12 cellular contexts compared by ENCODE assay signal in the genomic region with DNA sequence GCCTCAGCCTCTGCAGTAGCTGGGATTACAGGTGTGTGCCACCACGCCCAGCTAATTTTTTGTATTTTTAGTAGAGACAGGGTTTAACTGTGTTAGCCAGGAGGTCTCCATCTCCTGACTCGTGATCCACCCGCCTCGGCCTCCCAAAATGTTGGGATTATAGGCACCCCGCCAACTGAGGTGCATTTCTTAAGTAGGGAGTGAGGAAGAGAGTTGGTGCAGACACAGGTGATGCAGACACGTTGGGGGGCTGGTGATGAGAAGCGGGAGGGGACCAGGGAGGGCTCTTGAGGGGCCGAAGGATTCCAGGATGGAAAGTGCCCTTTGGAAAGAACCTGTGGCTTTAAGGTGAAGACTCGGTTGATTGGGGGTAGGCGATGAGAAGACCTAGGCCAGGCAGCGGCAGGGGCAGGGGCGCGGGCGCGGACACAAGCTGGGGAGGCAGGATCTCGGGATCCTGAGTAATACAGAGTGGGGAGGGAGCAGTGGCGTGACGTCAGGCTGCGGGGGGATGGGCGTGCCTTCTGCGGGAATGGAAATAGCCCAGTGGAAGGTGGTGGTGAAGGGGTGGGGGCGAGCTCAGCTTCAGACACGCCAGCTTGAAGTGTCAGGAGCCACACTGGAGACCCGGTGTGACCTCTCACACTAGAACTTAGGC. TPM values are rescaled to one million over a fixed set of nuclear protein-coding genes. Genes with fewer than 3 reads are reported as not detected.
DNase-seq lines count a peak whose midpoint lies in the region; ATAC-seq and TF ChIP-seq lines count a peak whose summit lies in the region.
"Had no signal": no experiment of that assay in that cellular context is flagged by ENCODE, and none has a peak within 500 bp of the region (broad histone marks: within the 10 kb centered on the region; RNA-seq: fewer than 3 reads in every experiment).

No MANE protein-coding gene starts in this region.

- no peak overlapping the region for H3K27ac Mint-ChIP-seq in nephron progenitor cell

- peak; percentile 20 for DNase-seq in AG04450 (ENCODE audit: low read depth, low spot score)
- DNase-seq in NT2/D1 (ENCODE audit: low read depth, low spot score), result no peak
- peak; percentile 65 for DNase-seq in fibroblast of the aortic adventitia (ENCODE audit: low read depth)
- peak; percentile 51 for DNase-seq in nephron progenitor cell
- DNase-seq in activated CD4-positive, CD25-positive, alpha-beta regulatory T cell treated with anti-CD3 and anti-CD28 coated beads, Interleukin-2, amount 50 U/mL, for 72 hours, result no peak
- no peak for DNase-seq in NCI-H345 (lab: John Stamatoyannopoulos, UW)
- DNase-seq: NCI-H1930 had no signal

- no peaks in the 10 kb centered on the region for H3K9me3 Mint-ChIP-seq in nephron progenitor cell
- H3K9me3 Mint-ChIP-seq: T-helper 1 cell treated with Interleukin-12 subunit alpha and Interleukin-12 subunit beta and Interleukin-4 antibody, amounts not matched to agents 30 μg/mL and 1 μg/mL, for 36 hours had no signal

- CTCF ChIA-PET in AG04450 (lab: Charles Lee), result interaction anchor here (4.2 kb wide), 1 partner anchor 9 kb away, joined by 20 read pairs; no protein-coding TSS in a partner anchor

- ATAC-seq in GM18867 (IDR thresholded peaks at IDR 0.05; ENCODE audit: unreplicated experiment) (no peak), GM21825 (IDR thresholded peaks at IDR 0.05; ENCODE audit: unreplicated experiment) (no peak)

- peaks cover 31% of the 10 kb centered on the region for H3K4me1 ChIP-seq in NT2/D1 (ENCODE audit: insufficient read depth, insufficient read length)

- H3K36me3 Mint-ChIP-seq in nephron progenitor cell (ENCODE audit: low read depth), result peaks cover 1% of the 10 kb centered on the region

- peak overlapping the region; percentile 16 for H3K9ac ChIP-seq in NT2/D1 (ENCODE audit: insufficient read length, low read depth)

- POLR2A ChIA-PET in AG04450 (lab: Yijun Ruan, JAX), result interaction anchor here (1.0 to 1.2 kb wide), 2 partner anchors 9 kb away, joined by 6 to 11 read pairs; partner anchors contain the start of gene AMDHD2

- no peaks in the 10 kb centered on the region for H3K27me3 ChIP-seq in AG04450 (ENCODE audit: control insufficient read depth, insufficient read depth, low read length)
- no peaks in the 10 kb centered on the region for H3K27me3 ChIP-seq in NT2/D1 (ENCODE audit: insufficient read depth, insufficient read length)

- H3K9me3 ChIP-seq in AG04450 (ENCODE audit: control insufficient read depth, insufficient read depth, low read length) (peaks cover 4% of the 10 kb centered on the region; the same call in 1 of the 2 replicates), NT2/D1 (ENCODE audit: insufficient read depth, low read length) (no peaks in the 10 kb centered on the region)

- peaks cover 17% of the 10 kb centered on the region for H3K27me3 Mint-ChIP-seq in nephron progenitor cell (ENCODE audit: low read depth, poor library complexity)

- peaks cover 8% of the 10 kb centered on the region for H3K36me3 ChIP-seq in NT2/D1 (ENCODE audit: insufficient read depth, insufficient read length, low read length)

- H3K27ac ChIP-seq in AG04450 (ENCODE audit: low read depth, low read length), result peak overlapping the region; percentile 11

- H3K4me3 Mint-ChIP-seq in nephron progenitor cell, result peak overlapping the region; percentile 86

- H3K4me1 Mint-ChIP-seq in nephron progenitor cell, result peaks cover 56% of the 10 kb centered on the region

- H3K4me3 ChIP-seq in AG04450 (ENCODE audit: low read depth, low read length), result peak overlapping the region; percentile 22; the same call in 1 of the 2 replicates
- peak overlapping the region; percentile 2 for H3K4me3 ChIP-seq in NT2/D1 (ENCODE audit: insufficient read length, low read depth)
- H3K4me3 ChIP-seq in fibroblast of the aortic adventitia (ENCODE audit: low read depth, low read length), result no peak overlapping the region

- TF ChIP-seq CTCF in AG04450 (IDR thresholded peaks at IDR 0.05; ENCODE audit: low read depth, low read length) (no peak), fibroblast of the aortic adventitia (IDR thresholded peaks at IDR 0.05; ENCODE audit: insufficient read depth, low read length) (no peak), nephron progenitor cell (IDR thresholded peaks at IDR 0.05) (no peak)

RNA-seq across cellular contexts. Expression of gene ATP6V0C, which starts 2.5 kb away (rescaled TPM):
- 11.0 and 19.9 TPM in 2 replicates for polyA plus RNA-seq in AG04450 (2011; rRNA removed)
- polyA minus RNA-seq in AG04450 (2011; rRNA and poly(A)+ RNA removed), result 25.0 and 32.3 TPM in 2 replicates
- total RNA-seq in fibroblast of the aortic adventitia (ENCODE audit: low replicate concordance), result 5.3 and 48.9 TPM in 2 replicates

RNA-seq across cellular contexts. Expression of gene AMDHD2, which starts 8.9 kb away (rescaled TPM):
- 7.7 and 11.9 TPM in 2 replicates for polyA plus RNA-seq in AG04450 (2011; rRNA removed)
- polyA minus RNA-seq in AG04450 (2011; rRNA and poly(A)+ RNA removed), result 8.0 and 11.3 TPM in 2 replicates
- total RNA-seq in fibroblast of the aortic adventitia (ENCODE audit: low replicate concordance), result 59.9 and 74.3 TPM in 2 replicates

RNA-seq across cellular contexts. Expression of gene CEMP1, which starts 20.0 kb away (rescaled TPM):
- not detected in 2 replicates for polyA plus RNA-seq in AG04450 (2011; rRNA removed)
- not detected in 2 replicates for polyA minus RNA-seq in AG04450 (2011; rRNA and poly(A)+ RNA removed)
- not detected in 2 replicates for total RNA-seq in fibroblast of the aortic adventitia (ENCODE audit: low replicate concordance)
- polyA plus RNA-seq: BJ, keratinocyte had no signal

RNA-seq across cellular contexts. Expression of gene PDPK1, which starts 26.6 kb away (rescaled TPM):
- 27.7 and 32.4 TPM in 2 replicates for polyA plus RNA-seq in AG04450 (2011; rRNA removed)
- 19.9 and 23.4 TPM in 2 replicates for polyA minus RNA-seq in AG04450 (2011; rRNA and poly(A)+ RNA removed)
- total RNA-seq in fibroblast of the aortic adventitia (ENCODE audit: low replicate concordance), result 27.9 and 29.9 TPM in 2 replicates

RNA-seq across cellular contexts. Expression of gene TBC1D24, which starts 36.3 kb away (rescaled TPM):
- polyA plus RNA-seq in AG04450 (2011; rRNA removed), result 6.0 and 6.4 TPM in 2 replicates
- 12.0 and 13.2 TPM in 2 replicates for polyA minus RNA-seq in AG04450 (2011; rRNA and poly(A)+ RNA removed)
- 11.9 and 16.1 TPM in 2 replicates for total RNA-seq in fibroblast of the aortic adventitia (ENCODE audit: low replicate concordance)

Comparison
In these comparisons a context has a peak if more than half of its experiments do, and no peak if none do; other contexts are left out.
1. DNase-seq: peak in AG04450 (single experiment), fibroblast of the aortic adventitia (single experiment) and nephron progenitor cell (single experiment); none in NT2/D1 (single experiment), activated CD4-positive, CD25-positive, alpha-beta regulatory T cell treated with anti-CD3 and anti-CD28 coated beads, Interleukin-2, amount 50 U/mL, for 72 hours (single experiment) and NCI-H345 (single experiment).